ENCODE assay signal across 18 cellular contexts in the genomic region with DNA sequence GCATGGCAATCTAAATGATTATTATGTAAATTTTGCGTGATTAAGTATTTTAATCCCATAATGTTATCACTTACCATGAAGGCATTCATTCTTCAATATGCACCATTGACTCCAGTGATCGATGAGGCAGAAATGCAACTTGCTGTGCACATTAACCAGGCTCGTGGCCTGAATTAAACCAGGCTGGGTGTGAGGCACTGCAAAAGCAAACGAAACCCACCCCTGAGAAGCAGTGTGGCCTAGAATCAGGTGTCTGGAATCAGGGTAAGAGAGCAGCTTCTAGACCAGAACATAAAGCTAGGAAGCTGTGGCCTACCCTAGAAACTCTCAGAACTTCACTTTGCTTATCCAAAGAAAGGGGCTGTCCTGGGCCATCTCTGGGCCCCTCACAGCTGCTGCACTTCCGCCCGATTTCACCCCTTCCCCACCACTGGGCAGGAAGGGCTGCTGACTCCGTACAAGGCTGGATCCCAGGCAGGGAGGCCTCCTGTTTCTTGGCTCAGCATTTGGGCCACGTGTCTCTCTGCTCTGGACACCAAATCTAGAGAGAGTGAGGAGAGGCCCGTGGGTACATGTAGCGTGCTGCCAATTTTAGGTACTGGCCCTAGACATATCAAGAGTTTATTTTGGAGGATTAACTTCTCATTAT. TPM values are rescaled to one million over a fixed set of nuclear protein-coding genes. Genes with fewer than 3 reads are reported as not detected.
"Had no signal": no experiment of that assay in that cellular context is flagged by ENCODE, and none has a peak within 500 bp of the region (broad histone marks: within the 10 kb centered on the region; RNA-seq: fewer than 3 reads in every experiment).

No MANE protein-coding gene starts in this region.

- H3K27me3 ChIP-seq: ascending aorta, hepatocyte had no signal

- H3K4me3 ChIP-seq: ascending aorta, gastrocnemius medialis, hepatocyte had no signal

- H3K27ac ChIP-seq: ascending aorta, gastrocnemius medialis, hepatocyte, VCaP had no signal

- DNase-seq: activated CD4-positive, alpha-beta T cell treated with anti-CD3 and anti-CD28 coated beads for 4 hours; activated naive CD4-positive, alpha-beta T cell treated with Interleukin-2 at 50 U/mL for 16 hours; activated naive CD8-positive, alpha-beta T cell treated with anti-CD3 and anti-CD28 coated beads, Interleukin-2, amount 50 U/mL, for 24 hours; gastrocnemius medialis; mesendoderm; nephron progenitor cell; stimulated activated CD4-positive, alpha-beta T cell treated with anti-CD3 and anti-CD28 coated beads, Interleukin-15, amount 100 ng/mL, for 24 hours; stimulated activated CD4-positive, alpha-beta T cell treated with anti-CD3 and anti-CD28 coated beads, Interleukin-4, amount 100 ng/mL, for 24 hours; T-helper 1 cell had no signal

- H3K4me2 ChIP-seq: hepatocyte had no signal

- H3K36me3 ChIP-seq: ascending aorta, gastrocnemius medialis had no signal

- H3K9me3 Mint-ChIP-seq: activated naive CD8-positive, alpha-beta T cell treated with anti-CD3 and anti-CD28 coated beads, Interleukin-2, amount 50 U/mL, for 24 hours; nephron progenitor cell had no signal

- H3K4me1 Mint-ChIP-seq: activated naive CD8-positive, alpha-beta T cell treated with anti-CD3 and anti-CD28 coated beads, Interleukin-2, amount 50 U/mL, for 24 hours had no signal

- H2AFZ ChIP-seq: hepatocyte had no signal

- H3K9me3 ChIP-seq: ascending aorta, gastrocnemius medialis had no signal

- H3K4me3 Mint-ChIP-seq: activated naive CD8-positive, alpha-beta T cell treated with anti-CD3 and anti-CD28 coated beads, Interleukin-2, amount 50 U/mL, for 24 hours; nephron progenitor cell; stimulated activated naive CD8-positive, alpha-beta T cell treated with anti-CD3 and anti-CD28 coated beads, Interleukin-15, Interleukin-2, amounts not matched to agents 100 ng/mL and 50 ng/mL, for 24 hours had no signal

- H3K27ac Mint-ChIP-seq: activated naive CD8-positive, alpha-beta T cell treated with anti-CD3 and anti-CD28 coated beads, Interleukin-2, amount 50 U/mL, for 24 hours; nephron progenitor cell; stimulated activated naive CD8-positive, alpha-beta T cell treated with anti-CD3 and anti-CD28 coated beads, Interleukin-15, Interleukin-2, amounts not matched to agents 100 ng/mL and 50 ng/mL, for 24 hours had no signal

- H3K79me2 ChIP-seq: hepatocyte had no signal

RNA-seq across cellular contexts. Expression of a gene that starts 18.6 kb away (rescaled TPM):
- total RNA-seq: ascending aorta, fibroblast of lung, omental fat pad, pulmonary artery endothelial cell, temporal lobe, ureter had no signal
- polyA plus RNA-seq: fibroblast of lung had no signal
